In the genomic region with DNA sequence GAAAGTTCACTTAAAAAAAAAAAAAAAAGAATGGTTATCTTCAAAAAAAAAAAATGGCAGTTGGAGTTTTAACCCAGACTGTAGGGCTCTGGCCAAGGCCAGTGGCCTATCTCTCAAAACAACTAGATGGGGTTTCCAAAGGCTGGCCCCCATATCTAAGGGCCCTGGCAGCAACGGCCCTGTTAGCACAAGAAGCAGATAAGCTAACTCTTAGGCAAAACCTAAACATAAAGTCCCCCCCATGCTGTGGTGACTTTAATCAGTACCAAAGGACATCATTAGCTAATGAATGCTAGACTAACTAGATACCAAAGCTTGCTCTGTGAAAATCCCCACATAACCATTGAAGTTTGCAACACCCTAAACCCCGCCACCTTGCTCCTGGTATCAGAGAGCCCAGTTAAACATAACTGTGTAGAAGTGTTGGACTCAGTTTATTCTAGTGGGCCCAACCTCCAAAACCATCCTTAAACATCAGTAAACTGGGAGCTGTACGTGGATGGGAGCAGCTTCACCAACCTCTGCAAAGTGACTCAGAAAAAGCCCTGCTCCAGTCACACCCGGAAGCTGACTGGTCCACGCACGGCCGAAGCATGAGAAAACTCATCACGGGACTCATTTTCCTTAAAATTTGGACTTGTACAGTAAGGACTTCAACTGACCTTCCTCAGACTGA, we compare ENCODE assay signal across 2 cellular contexts. TPM values are rescaled to one million over a fixed set of nuclear protein-coding genes. Genes with fewer than 3 reads are reported as not detected.
"Had no signal": no experiment of that assay in that cellular context is flagged by ENCODE, and none has a peak within 500 bp of the region (broad histone marks: within the 10 kb centered on the region; RNA-seq: fewer than 3 reads in every experiment).

No MANE protein-coding gene starts in this region.

RNA-seq across cellular contexts. Expression of gene ADCY10, which starts 47.1 kb away (rescaled TPM):
- total RNA-seq: stomach, tibial nerve had no signal
